In the genomic region with DNA sequence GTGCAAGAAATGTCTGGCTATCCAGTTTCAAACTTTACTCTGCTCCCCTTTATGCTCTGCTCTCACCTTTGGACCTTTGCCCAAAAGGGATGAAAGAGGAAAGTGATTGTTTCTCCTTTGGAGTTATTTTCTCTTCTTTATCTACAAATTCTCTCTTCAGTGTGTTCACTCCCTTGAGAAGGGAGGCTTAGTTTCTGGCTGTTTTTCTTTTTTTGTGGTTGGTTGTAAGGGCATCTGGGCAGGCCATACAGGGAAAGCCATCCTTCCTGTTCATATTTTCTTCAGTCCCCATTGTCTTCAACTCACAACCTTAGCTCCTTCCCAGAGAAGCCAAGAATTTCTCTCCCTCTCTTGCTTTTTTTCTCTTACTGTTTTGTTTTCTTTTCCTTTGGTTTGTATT, we compare ENCODE assay signal across 13 cellular contexts. TPM values are rescaled to one million over a fixed set of nuclear protein-coding genes. Genes with fewer than 3 reads are reported as not detected.
"Had no signal": no experiment of that assay in that cellular context is flagged by ENCODE, and none has a peak within 500 bp of the region (broad histone marks: within the 10 kb centered on the region; RNA-seq: fewer than 3 reads in every experiment).

No MANE protein-coding gene starts in this region.

RNA-seq across cellular contexts. Expression of a gene that starts 2.5 kb away (rescaled TPM):
- total RNA-seq: activated CD4-positive, alpha-beta memory T cell treated with anti-CD3 and anti-CD28 coated beads, Interleukin-2, amount 10 ng/mL, durations not matched to agents 7 days and 5 days; activated CD4-positive, alpha-beta T cell treated with anti-CD3 and anti-CD28 coated beads for 36 hours; activated CD4-positive, alpha-beta T cell treated with anti-CD3 and anti-CD28 coated beads, Interleukin-2, amount 10 ng/mL, durations not matched to agents 7 days and 5 days; activated CD8-positive, alpha-beta memory T cell treated with anti-CD3 and anti-CD28 coated beads, Interleukin-2, amount 10 ng/mL, durations not matched to agents 7 days and 5 days; activated CD8-positive, alpha-beta T cell treated with anti-CD3 and anti-CD28 coated beads, Interleukin-2, amount 10 ng/mL, durations not matched to agents 7 days and 5 days; activated naive CD8-positive, alpha-beta T cell treated with anti-CD3 and anti-CD28 coated beads, Interleukin-2, amount 10 ng/mL, durations not matched to agents 7 days and 5 days; activated T-helper 2 cell treated with anti-CD3 and anti-CD28 coated beads, Interferon-gamma antibody, Interleukin-2, Interleukin-4, amounts not matched to agents 10 μg/mL and 5 μg/mL and 100 μg/mL, durations not matched to agents 14 hours and 24 hours and 36 hours; bronchial epithelial cell; cardiac muscle cell; chondrocyte; T-helper 17 cell; T-helper 2 cell treated with Interferon-gamma antibody and Interleukin-4, amounts not matched to agents 100 ng/mL and 5 ng/mL, for 36 hours; WTC11 had no signal
- polyA plus RNA-seq: cardiac muscle cell had no signal

RNA-seq across cellular contexts. Expression of a gene that starts 46.0 kb away (rescaled TPM):
- total RNA-seq: activated CD4-positive, alpha-beta memory T cell treated with anti-CD3 and anti-CD28 coated beads, Interleukin-2, amount 10 ng/mL, durations not matched to agents 7 days and 5 days; activated CD4-positive, alpha-beta T cell treated with anti-CD3 and anti-CD28 coated beads for 36 hours; activated CD4-positive, alpha-beta T cell treated with anti-CD3 and anti-CD28 coated beads, Interleukin-2, amount 10 ng/mL, durations not matched to agents 7 days and 5 days; activated CD8-positive, alpha-beta memory T cell treated with anti-CD3 and anti-CD28 coated beads, Interleukin-2, amount 10 ng/mL, durations not matched to agents 7 days and 5 days; activated CD8-positive, alpha-beta T cell treated with anti-CD3 and anti-CD28 coated beads, Interleukin-2, amount 10 ng/mL, durations not matched to agents 7 days and 5 days; activated naive CD8-positive, alpha-beta T cell treated with anti-CD3 and anti-CD28 coated beads, Interleukin-2, amount 10 ng/mL, durations not matched to agents 7 days and 5 days; activated T-helper 2 cell treated with anti-CD3 and anti-CD28 coated beads, Interferon-gamma antibody, Interleukin-2, Interleukin-4, amounts not matched to agents 10 μg/mL and 5 μg/mL and 100 μg/mL, durations not matched to agents 14 hours and 24 hours and 36 hours; T-helper 17 cell; T-helper 2 cell treated with Interferon-gamma antibody and Interleukin-4, amounts not matched to agents 100 ng/mL and 5 ng/mL, for 36 hours had no signal
